Comparison of ENCODE assay signal across 39 cellular contexts in the genomic region with DNA sequence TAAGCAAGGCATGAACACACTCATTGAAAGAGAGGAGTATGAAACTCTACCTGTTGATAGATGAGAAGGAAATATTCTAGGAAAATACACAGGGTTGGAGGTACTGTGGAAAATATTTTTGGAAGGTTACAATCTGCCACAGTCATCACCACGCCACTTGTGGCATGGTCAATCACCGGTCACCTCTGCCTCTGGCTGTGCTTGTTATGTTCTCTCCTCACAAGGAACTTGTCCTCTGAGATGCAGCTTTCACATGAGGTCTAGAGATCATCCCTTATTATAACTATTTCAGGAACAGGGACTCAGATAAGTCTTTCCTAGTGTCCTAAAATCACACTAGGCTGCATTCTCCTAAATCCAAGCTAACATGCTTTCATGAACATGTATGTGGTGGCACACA.
"Had no signal": no experiment of that assay in that cellular context is flagged by ENCODE, and none has a peak within 500 bp of the region (broad histone marks: within the 10 kb centered on the region; RNA-seq: fewer than 3 reads in every experiment).

No MANE protein-coding gene starts in this region.

- FAIRE-seq: astrocyte, TTC549 had no signal

- H3K4me1 ChIP-seq: adrenal gland, body of pancreas, breast epithelium had no signal

- DNase-seq: activated B cell treated with CpG ODN at 0.5 μM for 24 hours; activated CD4-positive, alpha-beta memory T cell treated with anti-CD3 and anti-CD28 coated beads for 36 hours; activated CD4-positive, alpha-beta T cell treated with anti-CD3 and anti-CD28 coated beads for 4 hours; activated CD4-positive, alpha-beta T cell treated with anti-CD3 and anti-CD28 coated beads, Interleukin-2, amount 10 ng/mL, durations not matched to agents 24 days and 14 days; activated CD4-positive, alpha-beta T cell treated with anti-CD3 and anti-CD28 coated beads, Interleukin-2, amount 50 U/mL, for 1 hour; activated CD4-positive, alpha-beta T cell treated with anti-CD3 and anti-CD28 coated beads, Interleukin-2, amount 50 U/mL, for 4 hours; activated CD4-positive, CD25-positive, alpha-beta regulatory T cell treated with anti-CD3 and anti-CD28 coated beads, Interleukin-2, amount 50 U/mL, for 72 hours; activated CD8-positive, alpha-beta memory T cell treated with anti-CD3 and anti-CD28 coated beads, Interleukin-2, amount 50 U/mL, for 4 hours; activated CD8-positive, alpha-beta T cell treated with anti-CD3 and anti-CD28 coated beads for 36 hours; activated effector memory CD4-positive, alpha-beta T cell treated with anti-CD3 and anti-CD28 coated beads, Interleukin-2, amount 50 U/mL, for 16 hours; activated gamma-delta T cell treated with Interleukin-2 at 50 U/mL for 16 hours; activated naive CD4-positive, alpha-beta T cell; activated naive CD4-positive, alpha-beta T cell treated with anti-CD3 and anti-CD28 coated beads for 36 hours; activated naive CD4-positive, alpha-beta T cell treated with anti-CD3 and anti-CD28 coated beads, Interleukin-2, amount 50 U/mL, for 16 hours; activated naive CD8-positive, alpha-beta T cell treated with anti-CD3 and anti-CD28 coated beads for 36 hours; activated T-cell treated with anti-CD3 and anti-CD28 coated beads for 4 hours; activated T-cell treated with anti-CD3 and anti-CD28 coated beads, Interleukin-2, amount 50 U/mL, for 1 hour; activated T-cell treated with anti-CD3 and anti-CD28 coated beads, Interleukin-2, amount 50 U/mL, for 4 hours; activated T-cell treated with anti-CD3 and anti-CD28 coated beads, Interleukin-2, amount 50 U/mL, for 72 hours; adrenal gland; amniotic stem cell; aorta; body of pancreas; brain microvascular endothelial cell; caudate nucleus; cerebellar nuclear complex; T-helper 1 cell; T-helper 2 cell; T-helper 9 cell had no signal

- H3K27ac Mint-ChIP-seq: activated B cell treated with CpG ODN at 0.5 μM for 24 hours; activated CD4-positive, alpha-beta memory T cell treated with anti-CD3 and anti-CD28 coated beads for 36 hours; activated CD4-positive, alpha-beta T cell treated with anti-CD3 and anti-CD28 coated beads, Interleukin-2, amount 10 ng/mL, durations not matched to agents 24 days and 14 days; activated CD8-positive, alpha-beta T cell treated with anti-CD3 and anti-CD28 coated beads for 36 hours; activated naive CD4-positive, alpha-beta T cell treated with anti-CD3 and anti-CD28 coated beads for 36 hours; activated naive CD4-positive, alpha-beta T cell treated with anti-CD3 and anti-CD28 coated beads, Interleukin-2, amount 50 U/mL, for 72 hours; activated naive CD8-positive, alpha-beta T cell treated with anti-CD3 and anti-CD28 coated beads for 36 hours; activated T-cell treated with anti-CD3 and anti-CD28 coated beads, Interleukin-2, amount 50 U/mL, for 72 hours; activated T-helper 1 cell treated with anti-CD3 and anti-CD28 coated beads, Interleukin-12 subunit alpha, Interleukin-12 subunit beta, Interleukin-2, Interleukin-4 antibody, amounts not matched to agents 30 ng/mL and 10 ng/mL and 1 ng/mL, durations not matched to agents 14 hours and 24 hours and 36 hours; activated T-helper 17 cell treated with anti-CD3 and anti-CD28 coated beads, Interleukin-2, amount 50 U/mL, for 72 hours; T-helper 1 cell treated with Interleukin-12 subunit alpha and Interleukin-12 subunit beta and Interleukin-4 antibody, amounts not matched to agents 30 μg/mL and 1 μg/mL, for 36 hours; T-helper 2 cell treated with Interferon-gamma antibody and Interleukin-4, amounts not matched to agents 5 μg/mL and 100 μg/mL, for 36 hours had no signal

- H3K27me3 Mint-ChIP-seq: activated B cell treated with CpG ODN at 0.5 μM for 24 hours; activated CD4-positive, alpha-beta memory T cell treated with anti-CD3 and anti-CD28 coated beads for 36 hours; activated CD4-positive, alpha-beta T cell treated with anti-CD3 and anti-CD28 coated beads, Interleukin-2, amount 10 ng/mL, durations not matched to agents 24 days and 14 days; activated CD8-positive, alpha-beta T cell treated with anti-CD3 and anti-CD28 coated beads for 36 hours; activated naive CD8-positive, alpha-beta T cell treated with anti-CD3 and anti-CD28 coated beads for 36 hours; activated T-helper 17 cell treated with anti-CD3 and anti-CD28 coated beads, Interleukin-2, amount 50 U/mL, for 72 hours; central memory CD8-positive, alpha-beta T cell had no signal

- H3K4me1 Mint-ChIP-seq: activated B cell treated with CpG ODN at 0.5 μM for 24 hours; activated CD4-positive, alpha-beta T cell treated with anti-CD3 and anti-CD28 coated beads, Interleukin-2, amount 10 ng/mL, durations not matched to agents 24 days and 14 days; activated naive CD8-positive, alpha-beta T cell treated with anti-CD3 and anti-CD28 coated beads for 36 hours; activated T-helper 17 cell treated with anti-CD3 and anti-CD28 coated beads, Interleukin-2, amount 50 U/mL, for 72 hours; central memory CD8-positive, alpha-beta T cell had no signal

- H3K9me3 Mint-ChIP-seq: activated B cell treated with CpG ODN at 0.5 μM for 24 hours; activated CD4-positive, alpha-beta memory T cell treated with anti-CD3 and anti-CD28 coated beads for 36 hours; activated CD4-positive, alpha-beta T cell treated with anti-CD3 and anti-CD28 coated beads, Interleukin-2, amount 10 ng/mL, durations not matched to agents 24 days and 14 days; activated CD8-positive, alpha-beta T cell treated with anti-CD3 and anti-CD28 coated beads for 36 hours; activated naive CD4-positive, alpha-beta T cell treated with anti-CD3 and anti-CD28 coated beads for 36 hours; activated naive CD4-positive, alpha-beta T cell treated with anti-CD3 and anti-CD28 coated beads, Interleukin-2, amount 50 U/mL, for 72 hours; activated naive CD8-positive, alpha-beta T cell treated with anti-CD3 and anti-CD28 coated beads for 36 hours; activated T-cell treated with anti-CD3 and anti-CD28 coated beads, Interleukin-2, amount 50 U/mL, for 4 hours; activated T-cell treated with anti-CD3 and anti-CD28 coated beads, Interleukin-2, amount 50 U/mL, for 72 hours; activated T-helper 1 cell treated with anti-CD3 and anti-CD28 coated beads, Interleukin-12 subunit alpha, Interleukin-12 subunit beta, Interleukin-2, Interleukin-4 antibody, amounts not matched to agents 30 ng/mL and 10 ng/mL and 1 ng/mL, durations not matched to agents 14 hours and 24 hours and 36 hours; activated T-helper 17 cell treated with anti-CD3 and anti-CD28 coated beads, Interleukin-2, amount 50 U/mL, for 72 hours; T-helper 1 cell treated with Interleukin-12 subunit alpha and Interleukin-12 subunit beta and Interleukin-4 antibody, amounts not matched to agents 30 μg/mL and 1 μg/mL, for 36 hours; T-helper 2 cell treated with Interferon-gamma antibody and Interleukin-4, amounts not matched to agents 5 μg/mL and 100 μg/mL, for 36 hours had no signal

- H3K27ac ChIP-seq: adrenal gland, body of pancreas, brain microvascular endothelial cell, breast epithelium, VCaP had no signal

- H3K27me3 ChIP-seq: adrenal gland, body of pancreas, brain microvascular endothelial cell, breast epithelium had no signal

- H3K4me3 Mint-ChIP-seq: activated B cell treated with CpG ODN at 0.5 μM for 24 hours; activated CD4-positive, alpha-beta memory T cell treated with anti-CD3 and anti-CD28 coated beads for 36 hours; activated CD4-positive, alpha-beta T cell treated with anti-CD3 and anti-CD28 coated beads, Interleukin-2, amount 10 ng/mL, durations not matched to agents 24 days and 14 days; activated CD8-positive, alpha-beta T cell treated with anti-CD3 and anti-CD28 coated beads for 36 hours; activated naive CD4-positive, alpha-beta T cell treated with anti-CD3 and anti-CD28 coated beads for 36 hours; activated naive CD8-positive, alpha-beta T cell treated with anti-CD3 and anti-CD28 coated beads for 36 hours; activated T-cell treated with anti-CD3 and anti-CD28 coated beads, Interleukin-2, amount 50 U/mL, for 4 hours; activated T-cell treated with anti-CD3 and anti-CD28 coated beads, Interleukin-2, amount 50 U/mL, for 72 hours; activated T-helper 1 cell treated with anti-CD3 and anti-CD28 coated beads, Interleukin-12 subunit alpha, Interleukin-12 subunit beta, Interleukin-2, Interleukin-4 antibody, amounts not matched to agents 30 ng/mL and 10 ng/mL and 1 ng/mL, durations not matched to agents 14 hours and 24 hours and 36 hours; activated T-helper 17 cell treated with anti-CD3 and anti-CD28 coated beads, Interleukin-2, amount 50 U/mL, for 72 hours; central memory CD8-positive, alpha-beta T cell; T-helper 1 cell treated with Interleukin-12 subunit alpha and Interleukin-12 subunit beta and Interleukin-4 antibody, amounts not matched to agents 30 μg/mL and 1 μg/mL, for 36 hours; T-helper 2 cell treated with Interferon-gamma antibody and Interleukin-4, amounts not matched to agents 5 μg/mL and 100 μg/mL, for 36 hours had no signal

- H3K36me3 ChIP-seq: adrenal gland, brain microvascular endothelial cell, breast epithelium had no signal

- H3K36me3 Mint-ChIP-seq: activated CD4-positive, alpha-beta memory T cell treated with anti-CD3 and anti-CD28 coated beads for 36 hours; activated naive CD4-positive, alpha-beta T cell treated with anti-CD3 and anti-CD28 coated beads, Interleukin-2, amount 50 U/mL, for 72 hours; activated naive CD8-positive, alpha-beta T cell treated with anti-CD3 and anti-CD28 coated beads for 36 hours had no signal

- ATAC-seq: activated CD8-positive, alpha-beta T cell treated with anti-CD3 and anti-CD28 coated beads for 36 hours; activated naive CD4-positive, alpha-beta T cell treated with anti-CD3 and anti-CD28 coated beads, Interleukin-2, amount 50 U/mL, for 72 hours; activated T-cell treated with anti-CD3 and anti-CD28 coated beads, Interleukin-2, amount 50 U/mL, for 4 hours; activated T-cell treated with anti-CD3 and anti-CD28 coated beads, Interleukin-2, amount 50 U/mL, for 72 hours; activated T-helper 17 cell treated with anti-CD3 and anti-CD28 coated beads, Interleukin-2, amount 50 U/mL, for 72 hours; body of pancreas had no signal

- H3K9me3 ChIP-seq: adrenal gland, body of pancreas, breast epithelium had no signal

- H3K4me3 ChIP-seq: adrenal gland, body of pancreas, breast epithelium had no signal
